Comparison of ENCODE assay signal across 22 cellular contexts in genomic region chr9:92048924-92049625, GRCh38.
DNase-seq lines count a peak whose midpoint lies in the region; ATAC-seq, FAIRE-seq and TF ChIP-seq lines count a peak whose summit lies in the region.
"Had no signal": no experiment of that assay in that cellular context is flagged by ENCODE, and none has a peak within 500 bp of the region (broad histone marks: within the 10 kb centered on the region; RNA-seq: fewer than 3 reads in every experiment).

No MANE protein-coding gene starts in this region.

- POLR2A ChIA-PET in IMR-90 (lab: Charles Lee; ENCODE audit: unreplicated experiment): no interaction called here

- no peak overlapping the region for H3K23ac ChIP-seq in IMR-90 (ENCODE audit: low read depth, low read length)

- no peak overlapping the region for H3K18ac ChIP-seq in IMR-90 (ENCODE audit: low read depth, low read length)

- in situ Hi-C loops in IMR-90 (cut with MboI; ENCODE audit: low sequenced_read_pairs): no loop called here

- no peak overlapping the region for H3K56ac ChIP-seq in IMR-90 (ENCODE audit: extremely low read depth, insufficient read depth, low read length)

- H4K8ac ChIP-seq in IMR-90 (ENCODE audit: low read depth in 2 of 2, low read length in 2 of 2): no peak overlapping the region

- H3K4me1 ChIP-seq in IMR-90 (ENCODE audit: control insufficient read depth, insufficient read depth, low read length) (peaks cover 10% of the 10 kb centered on the region), MM.1S (ENCODE audit: low read length) (no peaks in the 10 kb centered on the region)
- H3K4me1 ChIP-seq: left lung, pancreas, testis had no signal

- no peak overlapping the region for H3K4me2 ChIP-seq in IMR-90 (ENCODE audit: low read depth, low read length)
- no peak overlapping the region for H3K4me2 ChIP-seq in MM.1S (ENCODE audit: low read depth, low read length)

- FAIRE-seq in frontal cortex (lab: Jason Lieb, UNC): no peak
- FAIRE-seq: pancreas had no signal

- no peak overlapping the region for H2BK15ac ChIP-seq in IMR-90 (ENCODE audit: low read depth, low read length)

- H2BK20ac ChIP-seq in IMR-90 (ENCODE audit: low read depth, low read length): no peak overlapping the region

- intact Hi-C loops in IMR-90 (cut with micrococcal nuclease): loop anchor here (5.0 kb wide), 1 partner anchor 48 kb away; no protein-coding TSS in a partner anchor

- no peaks in the 10 kb centered on the region for H3F3A ChIP-seq in MM.1S (ENCODE audit: insufficient read depth, low read length)

- ATAC-seq in IMR-90 (ENCODE audit: low read depth): no peak; the same call in 1 of the 2 replicates
- ATAC-seq: esophagus mucosa, left lung, pancreas had no signal

- dilution Hi-C loops in IMR-90 (cut with HindIII; ENCODE audit: low sequenced_read_pairs, unreplicated experiment): no loop called here

- TF ChIP-seq CTCF in IMR-90 (conservative IDR thresholded peaks at IDR 0.05; ENCODE audit: low read depth, low read length) (no peak), MM.1S (IDR thresholded peaks at IDR 0.05; ENCODE audit: low read length) (no peak)

- no peak overlapping the region for H2BK5ac ChIP-seq in IMR-90 (ENCODE audit: low read depth, low read length, poor library complexity, severe bottlenecking)

- no peak overlapping the region for H4K91ac ChIP-seq in IMR-90 (ENCODE audit: insufficient read depth, low read depth, low read length)

- H3K9ac ChIP-seq in IMR-90 (ENCODE audit: low read depth, low read length): no peak overlapping the region
- H3K9ac ChIP-seq in MM.1S (ENCODE audit: low read length): no peak overlapping the region

- TF ChIP-seq POLR2A in IMR-90 (IDR thresholded peaks at IDR 0.05; ENCODE audit: low read depth, low read length): no peak

- no peak overlapping the region for H3K14ac ChIP-seq in IMR-90 (replicated peaks; ENCODE audit: low read depth, low read length)

- 0 out of 2 replicates have a peak, but pooled peaks cover 3% of the 10 kb centered on the region for H3K79me2 ChIP-seq in MM.1S (ENCODE audit: low read length)

- H2BK120ac ChIP-seq in IMR-90 (ENCODE audit: low read depth, low read length): no peak overlapping the region

- H3K79me1 ChIP-seq in IMR-90 (ENCODE audit: low read depth in 1 of 2, low read length in 2 of 2): peaks cover 10 to 24% of the 10 kb centered on the region in 2 experiments; a peak in 3 of 4 replicates

- H3K36me3 ChIP-seq in IMR-90 (ENCODE audit: control insufficient read depth, insufficient read depth, low read length) (peaks cover 21% of the 10 kb centered on the region), MM.1S (replicated peaks; ENCODE audit: insufficient read depth, low read length) (peaks cover 4% of the 10 kb centered on the region; the same call in 1 of the 2 replicates)

- H3K9me1 ChIP-seq in IMR-90 (ENCODE audit: insufficient read depth, low read length): no peaks in the 10 kb centered on the region; the same call in 1 of the 2 replicates

- no peak overlapping the region for H2AK5ac ChIP-seq in IMR-90 (ENCODE audit: low read depth, low read length)

- BruUV-seq in IMR-90 (replicated peaks; lab: Mats Ljungman, UMichigan): no TSS peak

- H3K9me2 ChIP-seq in MM.1S (replicated peaks; ENCODE audit: insufficient read depth, low read length): no peaks in the 10 kb centered on the region

- TF ChIP-seq RAD21 in IMR-90 (IDR thresholded peaks at IDR 0.05; ENCODE audit: low read length): no peak

- WGBS in IMR-90 (ENCODE audit: extremely low coverage in 2 of 2, insufficient read length in 1 of 2), 2 experiments: no CpG with 5 or more reads among the region's 12 CpGs

- CTCF ChIA-PET in IMR-90 (lab: Yijun Ruan, JAX): no interaction called here

- H3K27ac ChIP-seq in IMR-90 (ENCODE audit: insufficient read depth, low read length) (peak overlapping the region; percentile 2; the same call in 1 of the 2 replicates), MM.1S (ENCODE audit: low read length) (no peak overlapping the region)
- H3K27ac ChIP-seq: dorsolateral prefrontal cortex, left lung, pancreas, testis had no signal

- no peak overlapping the region for H2AFZ ChIP-seq in IMR-90 (replicated peaks; ENCODE audit: low read length, poor library complexity)
- H2AFZ ChIP-seq in MM.1S (ENCODE audit: low read length): no peak overlapping the region

- no peak overlapping the region for H2AK9ac ChIP-seq in IMR-90 (replicated peaks; ENCODE audit: low read depth, low read length, poor library complexity)

- DNase-seq in EL (peak; percentile 16), IMR-90 (peak; percentile 65), dedifferentiated amniotic fluid mesenchymal stem cell (ENCODE audit: extremely low spot score) (peak; percentile 17), myocyte (ENCODE audit: low read depth) (peak; percentile 57), GM19240 (ENCODE audit: insufficient read length, low spot score) (no peak), NCI-H748 treated with DMSO at 0.1 percent for 48 hours (lab: John Stamatoyannopoulos, UW) (no peak), frontal cortex (ENCODE audit: low spot score in 2 of 2) (no peak), MM.1S (no peak)
- DNase-seq: activated CD8-positive, alpha-beta memory T cell treated with anti-CD3 and anti-CD28 coated beads, Interleukin-2, amount 50 U/mL, for 4 hours; activated naive CD4-positive, alpha-beta T cell treated with Interleukin-2 at 50 U/mL for 16 hours; DMS 273 treated with DMSO at 0.1 percent for 48 hours; dorsolateral prefrontal cortex; KBM-7; left lung; NCI-H1105; NCI-H510A treated with DMSO at 0.1 percent for 48 hours; OCI-M1; pancreas; stimulated activated CD4-positive, alpha-beta T cell treated with anti-CD3 and anti-CD28 coated beads, Interleukin-4, amount 100 ng/mL, for 4 hours; T1000; testis had no signal

- no peak overlapping the region for H3K4ac ChIP-seq in IMR-90 (ENCODE audit: low read depth, low read length)

- no peaks in the 10 kb centered on the region for H3K9me3 ChIP-seq in IMR-90 (ENCODE audit: control insufficient read depth, insufficient read depth, low read length)
- no peaks in the 10 kb centered on the region for H3K9me3 ChIP-seq in MM.1S (replicated peaks; ENCODE audit: insufficient read depth, low read length)
- H3K9me3 ChIP-seq: left lung, pancreas, testis had no signal

- H4K20me1 ChIP-seq in IMR-90 (ENCODE audit: insufficient read depth, low read length): no peaks in the 10 kb centered on the region
- H4K20me1 ChIP-seq in MM.1S (ENCODE audit: insufficient read depth, low read length): no peaks in the 10 kb centered on the region

- H3K4me3 ChIP-seq in IMR-90 (ENCODE audit: insufficient read depth, low read depth, low read length) (no peak overlapping the region), MM.1S (ENCODE audit: low read length) (no peak overlapping the region)
- H3K4me3 ChIP-seq: dorsolateral prefrontal cortex, left lung, pancreas, testis had no signal

- H3K27me3 ChIP-seq in IMR-90 (ENCODE audit: control insufficient read depth, insufficient read depth, low read length): no peaks in the 10 kb centered on the region
- no peaks in the 10 kb centered on the region for H3K27me3 ChIP-seq in MM.1S (replicated peaks; ENCODE audit: insufficient read depth, low read length)
- H3K27me3 ChIP-seq: dorsolateral prefrontal cortex, left lung, pancreas, testis had no signal

- no peak overlapping the region for H4K5ac ChIP-seq in IMR-90 (ENCODE audit: low read depth, low read length)

TF ChIP-seq in IMR-90, 13 proteins besides CTCF, POLR2A, EP300 and RAD21:
- TF ChIP-seq FOS (IDR thresholded peaks at IDR 0.05; ENCODE audit: low read depth, low read length) (no peak), CEBPB (IDR thresholded peaks at IDR 0.05; ENCODE audit: low read depth, low read length) (no peak), ELK1 (IDR thresholded peaks at IDR 0.05; ENCODE audit: borderline replicate concordance, low read depth, low read length) (no peak), BHLHE40 (IDR thresholded peaks at IDR 0.05; ENCODE audit: low read depth, low read length) (no peak), MAFK (IDR thresholded peaks at IDR 0.05; ENCODE audit: low read depth, low read length) (no peak)

Comparison
In these comparisons a context has a peak if more than half of its experiments do, and no peak if none do; other contexts are left out.
1. DNase-seq: peak in EL (single experiment), IMR-90 (single experiment), dedifferentiated amniotic fluid mesenchymal stem cell (single experiment) and myocyte (single experiment); none in GM19240 (single experiment), NCI-H748 treated with DMSO at 0.1 percent for 48 hours (single experiment), frontal cortex (0 of 2) and MM.1S (single experiment).